1 cellular context compared by ENCODE assay signal in the genomic region with DNA sequence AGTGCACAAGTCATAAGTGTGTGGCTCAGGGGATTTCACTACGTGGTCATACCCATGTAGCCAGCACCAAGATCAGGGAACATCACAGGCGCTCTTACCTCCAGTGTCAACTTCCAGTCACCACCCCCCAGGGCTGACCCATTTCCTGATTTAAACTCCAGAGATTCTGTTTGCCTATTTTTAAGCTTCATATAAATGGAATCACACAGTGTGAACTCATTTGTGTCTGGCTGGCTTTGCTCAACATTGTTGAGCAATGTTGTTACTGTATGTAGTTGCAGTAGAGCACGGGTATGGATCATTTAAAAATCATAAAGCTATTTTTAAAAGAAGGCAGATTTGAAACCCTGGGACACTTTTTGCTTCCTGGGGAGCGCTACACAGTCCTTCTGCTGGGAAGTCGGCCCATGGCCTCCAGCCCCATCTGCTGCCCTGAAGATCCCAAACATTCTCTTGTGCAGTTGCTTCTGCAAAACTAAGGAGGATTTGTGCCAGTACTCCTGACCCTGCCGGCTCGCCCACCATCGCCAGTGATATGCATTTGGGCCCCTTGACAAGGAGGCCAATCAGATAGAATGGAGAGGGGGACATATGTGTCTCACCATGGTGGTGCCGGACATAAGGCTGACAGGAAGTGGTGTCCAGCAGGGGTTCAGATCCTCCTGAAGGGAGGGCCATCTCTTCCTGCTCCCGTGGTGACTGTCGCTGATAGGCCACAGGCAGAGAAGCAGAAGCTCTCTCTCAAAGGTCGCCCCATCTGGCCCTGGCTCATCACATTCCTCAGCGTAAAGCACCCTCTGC.
A peak's percentile ranks its signal among the peaks of the same experiment; 100 is the strongest.
TF ChIP-seq lines count a peak whose summit lies in the region.

No MANE protein-coding gene starts in this region.

TF ChIP-seq in K562, 482 proteins besides CTCF, POLR2A, EP300 and RAD21 (continued from another document):
- TF ChIP-seq, protein P1, sequence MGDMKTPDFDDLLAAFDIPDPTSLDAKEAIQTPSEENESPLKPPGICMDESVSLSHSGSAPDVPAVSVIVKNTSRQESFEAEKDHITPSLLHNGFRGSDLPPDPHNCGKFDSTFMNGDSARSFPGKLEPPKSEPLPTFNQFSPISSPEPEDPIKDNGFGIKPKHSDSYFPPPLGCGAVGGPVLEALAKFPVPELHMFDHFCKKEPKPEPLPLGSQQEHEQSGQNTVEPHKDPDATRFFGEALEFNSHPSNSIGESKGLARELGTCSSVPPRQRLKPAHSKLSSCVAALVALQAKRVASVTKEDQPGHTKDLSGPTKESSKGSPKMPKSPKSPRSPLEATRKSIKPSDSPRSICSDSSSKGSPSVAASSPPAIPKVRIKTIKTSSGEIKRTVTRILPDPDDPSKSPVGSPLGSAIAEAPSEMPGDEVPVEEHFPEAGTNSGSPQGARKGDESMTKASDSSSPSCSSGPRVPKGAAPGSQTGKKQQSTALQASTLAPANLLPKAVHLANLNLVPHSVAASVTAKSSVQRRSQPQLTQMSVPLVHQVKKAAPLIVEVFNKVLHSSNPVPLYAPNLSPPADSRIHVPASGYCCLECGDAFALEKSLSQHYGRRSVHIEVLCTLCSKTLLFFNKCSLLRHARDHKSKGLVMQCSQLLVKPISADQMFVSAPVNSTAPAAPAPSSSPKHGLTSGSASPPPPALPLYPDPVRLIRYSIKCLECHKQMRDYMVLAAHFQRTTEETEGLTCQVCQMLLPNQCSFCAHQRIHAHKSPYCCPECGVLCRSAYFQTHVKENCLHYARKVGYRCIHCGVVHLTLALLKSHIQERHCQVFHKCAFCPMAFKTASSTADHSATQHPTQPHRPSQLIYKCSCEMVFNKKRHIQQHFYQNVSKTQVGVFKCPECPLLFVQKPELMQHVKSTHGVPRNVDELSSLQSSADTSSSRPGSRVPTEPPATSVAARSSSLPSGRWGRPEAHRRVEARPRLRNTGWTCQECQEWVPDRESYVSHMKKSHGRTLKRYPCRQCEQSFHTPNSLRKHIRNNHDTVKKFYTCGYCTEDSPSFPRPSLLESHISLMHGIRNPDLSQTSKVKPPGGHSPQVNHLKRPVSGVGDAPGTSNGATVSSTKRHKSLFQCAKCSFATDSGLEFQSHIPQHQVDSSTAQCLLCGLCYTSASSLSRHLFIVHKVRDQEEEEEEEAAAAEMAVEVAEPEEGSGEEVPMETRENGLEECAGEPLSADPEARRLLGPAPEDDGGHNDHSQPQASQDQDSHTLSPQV (IDR thresholded peaks at IDR 0.05), result 0 out of 2 replicates have a peak, but pooled peaks have one; percentile 20
